ENCODE assay signal across 8 cellular contexts in genomic region chr2:96531366-96531765, GRCh38. TPM values are rescaled to one million over a fixed set of nuclear protein-coding genes. Genes with fewer than 3 reads are reported as not detected.
DNase-seq lines count a peak whose midpoint lies in the region; ATAC-seq, FAIRE-seq and TF ChIP-seq lines count a peak whose summit lies in the region.

No MANE protein-coding gene starts in this region.

- DNase-seq in GM12891 (ENCODE audit: insufficient read length, low spot score), result no peak
- no peak for DNase-seq in WERI-Rb-1
- DNase-seq in omental fat pad (ENCODE audit: low spot score), result no peak
- no peak for DNase-seq in AG08395 (ENCODE audit: low spot score)
- DNase-seq in hypothalamus (lab: John Stamatoyannopoulos, UW), result no peak

- ATAC-seq in gastroesophageal sphincter, result no peak
- no peak for ATAC-seq in omental fat pad (ENCODE audit: low FRiP score)
- ATAC-seq in GM21737 (IDR thresholded peaks at IDR 0.05; ENCODE audit: unreplicated experiment), result no peak

- peak overlapping the region; percentile 72 for H3K4me2 ChIP-seq in skeletal muscle satellite cell (ENCODE audit: low read length)

- H3K27ac ChIP-seq in WERI-Rb-1 (no peak overlapping the region), gastroesophageal sphincter (peak overlapping the region; percentile 95 to 100 (median 98))

- TF ChIP-seq POLR2A in GM12891 (IDR thresholded peaks at IDR 0.05; ENCODE audit: low read depth, low read length) (no peak), gastroesophageal sphincter (IDR thresholded peaks at IDR 0.05) (no peak)

- FAIRE-seq in GM12891 (lab: Jason Lieb, UNC), result peak; percentile 66

- H3K27me3 ChIP-seq in WERI-Rb-1 (ENCODE audit: insufficient read depth, low read depth, severe bottlenecking) (no peaks in the 10 kb centered on the region), gastroesophageal sphincter (no peaks in the 10 kb centered on the region), skeletal muscle satellite cell (ENCODE audit: control insufficient read depth, insufficient read depth, low read length) (no peaks in the 10 kb centered on the region)

- peak overlapping the region; percentile 52 for H3K9ac ChIP-seq in skeletal muscle satellite cell (ENCODE audit: low read depth, low read length)

- TF ChIP-seq EP300 in gastroesophageal sphincter (IDR thresholded peaks at IDR 0.05), result no peak

- 66% methylated on average over 4 of the region's 9 CpGs; no CpG with 5 or more reads in 1 of the 2 donors for WGBS in gastroesophageal sphincter (ENCODE audit: low coverage in 1 of 2), 2 donors

- no peaks in the 10 kb centered on the region for H3K36me3 ChIP-seq in WERI-Rb-1
- no peaks in the 10 kb centered on the region for H3K36me3 ChIP-seq in gastroesophageal sphincter
- no peaks in the 10 kb centered on the region for H3K36me3 ChIP-seq in skeletal muscle satellite cell (ENCODE audit: insufficient read depth, low read length)

- H3K4me1 ChIP-seq in gastroesophageal sphincter (peaks cover 10 to 100% (median 55%) of the 10 kb centered on the region in 3 donors), skeletal muscle satellite cell (ENCODE audit: control insufficient read depth, insufficient read depth, low read length) (peaks cover 48% of the 10 kb centered on the region)

- H3K4me3 ChIP-seq in WERI-Rb-1 (ENCODE audit: low read depth, low read length) (peak overlapping the region; percentile 40), gastroesophageal sphincter (peak overlapping the region in 1 of 2 donors; percentile 48), skeletal muscle satellite cell (ENCODE audit: low read length) (no peak overlapping the region)

- TF ChIP-seq CTCF in WERI-Rb-1 (IDR thresholded peaks at IDR 0.05; ENCODE audit: low read depth, low read length) (no peak), gastroesophageal sphincter (IDR thresholded peaks at IDR 0.05) (no peak), omental fat pad (IDR thresholded peaks at IDR 0.05) (no peak)

- H3K9me3 ChIP-seq in WERI-Rb-1 (ENCODE audit: severe bottlenecking), result no peaks in the 10 kb centered on the region
- no peaks in the 10 kb centered on the region for H3K9me3 ChIP-seq in gastroesophageal sphincter
- H3K9me3 ChIP-seq in skeletal muscle satellite cell (replicated peaks; ENCODE audit: low read length), result no peaks in the 10 kb centered on the region

TF ChIP-seq in GM12891, 5 proteins besides CTCF, POLR2A, EP300 and RAD21:
- TF ChIP-seq POU2F2 (IDR thresholded peaks at IDR 0.05; ENCODE audit: low read depth, low read length) (no peak), POLR2AphosphoS5 (IDR thresholded peaks at IDR 0.05; ENCODE audit: low read depth, low read length) (no peak), SPI1 (IDR thresholded peaks at IDR 0.05; ENCODE audit: low read depth, low read length) (no peak), PAX5 (IDR thresholded peaks at IDR 0.05; ENCODE audit: insufficient read depth, low read length, severe bottlenecking) (no peak), TAF1 (IDR thresholded peaks at IDR 0.05; ENCODE audit: low read depth, low read length) (no peak)

RNA-seq across cellular contexts. Expression of gene ARID5A, which starts 5.2 kb away (rescaled TPM):
- 54.4 TPM for polyA plus RNA-seq in GM12891 (2012; ENCODE audit: low read depth, missing spikeins)
- total RNA-seq in gastroesophageal sphincter (10 to 100 TPM; 40.0 to 98.5 (median 53.9) TPM), omental fat pad (10 to 100 TPM; 26.2 to 79.7 (median 41.8) TPM)
- total RNA-seq in skeletal muscle satellite cell (2012; rRNA removed), result 2.3 and 2.4 TPM in 2 replicates

RNA-seq across cellular contexts. Expression of gene NEURL3, which starts 26.2 kb away (rescaled TPM):
- polyA plus RNA-seq in GM12891 (2012; ENCODE audit: low read depth, missing spikeins), result 0.60 TPM
- total RNA-seq in gastroesophageal sphincter (not detected), omental fat pad (under 1 TPM in 1 of 4 donors, not detected in 3; 0.56 TPM)
- total RNA-seq in skeletal muscle satellite cell (2012; rRNA removed), result not detected in 2 replicates
